ENCODE assay signal across 1 cellular context in the genomic region with DNA sequence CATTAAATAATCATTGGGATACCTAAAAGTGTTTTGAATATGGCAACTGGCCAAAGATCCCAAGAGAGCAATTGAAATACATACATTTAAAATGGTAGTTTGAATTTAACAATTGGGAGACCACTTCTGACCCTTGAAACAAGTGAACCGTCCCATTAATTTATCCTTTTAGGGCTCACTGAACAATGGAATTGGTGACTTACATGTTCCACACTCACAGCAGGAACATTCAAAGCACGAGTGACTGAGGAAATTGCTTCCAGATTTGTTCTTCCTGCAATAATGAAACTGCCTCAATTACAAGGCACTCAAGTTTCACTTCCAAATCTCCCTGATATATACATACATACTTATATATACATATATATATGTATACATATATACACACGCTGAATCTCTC.
TF ChIP-seq lines count a peak whose summit lies in the region.

No MANE protein-coding gene starts in this region.

TF ChIP-seq in HEK293, 187 proteins besides CTCF, POLR2A, EP300 and RAD21 (continued from another document):
- 0 out of 2 replicates have a peak, but pooled peaks have one; percentile 11 for TF ChIP-seq PRDM6 (tag by site-specific recombination; IDR thresholded peaks at IDR 0.05)
- peak; percentile 35; the same call in 1 of the 2 replicates for TF ChIP-seq FEZF1 (tag by site-specific recombination; IDR thresholded peaks at IDR 0.05)
- TF ChIP-seq ZNF24 (tag by site-specific recombination; IDR thresholded peaks at IDR 0.05), result no peak
